8 cellular contexts compared by ENCODE assay signal in genomic region chr10:130127612-130128607, GRCh38. TPM values are rescaled to one million over a fixed set of nuclear protein-coding genes. Genes with fewer than 3 reads are reported as not detected.
DNase-seq lines count a peak whose midpoint lies in the region; TF ChIP-seq lines count a peak whose summit lies in the region.

No MANE protein-coding gene starts in this region.

- no peak overlapping the region for H3K18ac ChIP-seq in H9 (ENCODE audit: insufficient read length, low read depth, low read length)

- no CpG with 5 or more reads among the region's 12 CpGs for WGBS in H9 (ENCODE audit: extremely low coverage, insufficient read length, low lambda C conversion rate)
- WGBS in SK-N-SH (ENCODE audit: low lambda C conversion rate): 8% methylated on average over 12 of the region's 12 CpGs
- WGBS in hepatocyte (ENCODE audit: low lambda C conversion rate, missing lambda C conversion rate): 28% methylated on average over 12 of the region's 12 CpGs

- H3K14ac ChIP-seq in H9 (ENCODE audit: insufficient read depth, low read length): no peak overlapping the region

- in situ Hi-C loops in astrocyte of the spinal cord (cut with HindIII; ENCODE audit: low sequenced_read_pairs): no loop called here

- CTCF ChIA-PET in SK-N-SH (lab: Yijun Ruan, JAX): interaction anchor here (0.7 to 4.2 kb wide), 19 partner anchors 9 to 1571 kb away, joined by 3 to 38 read pairs (median 4); partner anchors contain the start of genes C10orf143 and GLRX3

- H3K36me3 ChIP-seq in SK-N-SH (replicated peaks in 1 of 2; ENCODE audit: control insufficient read depth in 1 of 2, insufficient read depth in 2 of 2, low read length in 1 of 2) (no peaks in the 10 kb centered on the region), hepatocyte (replicated peaks; ENCODE audit: insufficient read depth, low read depth) (no peaks in the 10 kb centered on the region)

- H4K8ac ChIP-seq in H9 (replicated peaks; ENCODE audit: insufficient read length, low read depth, low read length): no peak overlapping the region

- H4K20me1 ChIP-seq in H9 (ENCODE audit: control insufficient read depth, insufficient read depth, insufficient read length): no peaks in the 10 kb centered on the region
- H4K20me1 ChIP-seq in SK-N-SH (ENCODE audit: insufficient read depth): no peaks in the 10 kb centered on the region
- H4K20me1 ChIP-seq in hepatocyte (ENCODE audit: insufficient read depth, poor library complexity, severe bottlenecking): no peaks in the 10 kb centered on the region

- H3K79me1 ChIP-seq in H9 (ENCODE audit: insufficient read depth, low read depth, low read length, poor library complexity, severe bottlenecking): no peaks in the 10 kb centered on the region

- H2AFZ ChIP-seq in H9 (ENCODE audit: low read length) (no peak overlapping the region), SK-N-SH (ENCODE audit: low read depth) (peak overlapping the region; percentile 54; the same call in 1 of the 2 replicates), hepatocyte (peak overlapping the region; percentile 35)

- TF ChIP-seq CTCF in H9 (conservative IDR thresholded peaks at IDR 0.05) (peak; percentile 82), LNCAP (IDR thresholded peaks at IDR 0.05) (peak; percentile 84), SK-N-SH (IDR thresholded peaks at IDR 0.05) (peak; percentile 85), astrocyte of the spinal cord (IDR thresholded peaks at IDR 0.05; ENCODE audit: low read depth, low read length) (peak; percentile 94), hepatocyte (IDR thresholded peaks at IDR 0.05; ENCODE audit: poor library complexity) (peak; percentile 74)

- peaks cover 10% of the 10 kb centered on the region for H3K27me3 Mint-ChIP-seq in H9 (ENCODE audit: low read depth)

- H3K23ac ChIP-seq in H9 (ENCODE audit: insufficient read length, low read depth, low read length): no peak overlapping the region

- no peak overlapping the region for H2BK5ac ChIP-seq in H9 (ENCODE audit: insufficient read length, low read length)

- H3K79me2 ChIP-seq in H9 (ENCODE audit: insufficient read depth, low read length): no peaks in the 10 kb centered on the region
- no peaks in the 10 kb centered on the region for H3K79me2 ChIP-seq in SK-N-SH (ENCODE audit: insufficient read depth)
- H3K79me2 ChIP-seq in hepatocyte: no peaks in the 10 kb centered on the region

- H3K27ac ChIP-seq in H9 (ENCODE audit: insufficient read length, low read depth, low read length) (no peak overlapping the region), SK-N-SH (ENCODE audit: low read depth in 2 of 2, low read length in 1 of 2) (no peak overlapping the region), hepatocyte (no peak overlapping the region)

- no peak overlapping the region for H2BK120ac ChIP-seq in H9 (ENCODE audit: low read depth, low read length, poor library complexity, severe bottlenecking)

- no peaks in the 10 kb centered on the region for H3F3A ChIP-seq in SK-N-SH (replicated peaks; ENCODE audit: insufficient read depth)

- H3K9me3 Mint-ChIP-seq in H9: no peaks in the 10 kb centered on the region

- H3K4me1 ChIP-seq in H9 (ENCODE audit: insufficient read depth, low read length) (no peaks in the 10 kb centered on the region), SK-N-SH (ENCODE audit: control insufficient read depth in 1 of 2, insufficient read depth in 2 of 2, low read depth in 1 of 2, low read length in 1 of 2) (peaks cover 4 to 5% of the 10 kb centered on the region in 2 experiments; a peak in 1 of 4 replicates), hepatocyte (ENCODE audit: insufficient read depth) (no peaks in the 10 kb centered on the region)

- H2BK12ac ChIP-seq in H9 (ENCODE audit: insufficient read length, low read depth, low read length): no peak overlapping the region

- H2AK5ac ChIP-seq in H9 (ENCODE audit: insufficient read length, low read length): no peak overlapping the region

- POLR2A ChIA-PET in SK-N-SH (lab: Yijun Ruan, JAX): interaction anchor here (1.0 to 2.2 kb wide), 2 partner anchors 8 to 17 kb away, joined by 5 to 9 read pairs; partner anchors contain the start of genes C10orf143 and GLRX3

- peak; percentile 51 for DNase-seq in activated gamma-delta T cell treated with Interleukin-2 at 50 U/mL for 16 hours
- DNase-seq in activated gamma-delta T cell (lab: John Stamatoyannopoulos, UW): no peak
- DNase-seq in H9: peak; percentile 85
- peak; percentile 91 for DNase-seq in SK-N-SH
- peak; percentile 71 for DNase-seq in astrocyte of the spinal cord (ENCODE audit: low read depth, low spot score)
- peak; percentile 81 for DNase-seq in hepatocyte (ENCODE audit: low spot score)
- DNase-seq in skeletal muscle cell (ENCODE audit: low read depth): peak; percentile 19

- no peak overlapping the region for H3K9ac ChIP-seq in H9 (ENCODE audit: extremely low read depth, insufficient read length, low read length)
- no peak overlapping the region for H3K9ac ChIP-seq in SK-N-SH

- H3K9me3 ChIP-seq in H9 (ENCODE audit: control insufficient read depth, low read depth, low read length): no peaks in the 10 kb centered on the region
- H3K9me3 ChIP-seq in SK-N-SH: no peaks in the 10 kb centered on the region
- no peaks in the 10 kb centered on the region for H3K9me3 ChIP-seq in hepatocyte (ENCODE audit: low read depth)

- H4K5ac ChIP-seq in H9 (ENCODE audit: insufficient read length, low read depth, low read length): no peak overlapping the region

- H3K23me2 ChIP-seq in H9 (ENCODE audit: insufficient read length, low read depth, low read length, poor library complexity, severe bottlenecking): no peaks in the 10 kb centered on the region

- H3K4ac ChIP-seq in H9 (ENCODE audit: low read depth, low read length): no peak overlapping the region

- H3T11ph ChIP-seq in H9 (ENCODE audit: low read length): no peak overlapping the region

- no peak overlapping the region for H2BK15ac ChIP-seq in H9 (ENCODE audit: low read depth, low read length)

- no peak overlapping the region for H4K91ac ChIP-seq in H9 (ENCODE audit: insufficient read length, low read depth, low read length)

- peaks cover 12 to 23% of the 10 kb centered on the region in 2 experiments for H3K4me1 Mint-ChIP-seq in H9

- no peak overlapping the region for H3K4me3 Mint-ChIP-seq in H9

- H3K4me3 ChIP-seq in SK-N-SH (ENCODE audit: low read depth in 2 of 2, low read length in 1 of 2) (peak overlapping the region in 1 of 2 experiments; percentile 1; a peak in 1 of 4 replicates), astrocyte of the spinal cord (ENCODE audit: low read depth, low read length) (no peak overlapping the region), hepatocyte (no peak overlapping the region), skeletal muscle cell (ENCODE audit: low read depth, low read length) (no peak overlapping the region)

- H3K9me2 ChIP-seq in SK-N-SH: no peaks in the 10 kb centered on the region
- no peaks in the 10 kb centered on the region for H3K9me2 ChIP-seq in hepatocyte (replicated peaks; ENCODE audit: insufficient read depth)

- H3K4me2 ChIP-seq in H9 (ENCODE audit: insufficient read depth, insufficient read length, low read length) (no peak overlapping the region), SK-N-SH (0 out of 2 replicates have a peak overlapping the region, but pooled peaks have one; percentile 6), hepatocyte (peak overlapping the region; percentile 57)

- peak; percentile 80 for TF ChIP-seq RAD21 in SK-N-SH (IDR thresholded peaks at IDR 0.05; ENCODE audit: low read length)

- H3K27ac Mint-ChIP-seq in H9: 0 out of 7 replicates have a peak overlapping the region, but pooled peaks of 1 of the 3 experiments have one; percentile 10

- no peak overlapping the region for H3K56ac ChIP-seq in H9 (ENCODE audit: insufficient read length, low read depth, low read length)

- no peak for TF ChIP-seq EP300 in SK-N-SH (IDR thresholded peaks at IDR 0.05; ENCODE audit: borderline replicate concordance in 1 of 2, low read depth in 1 of 2, low read length in 1 of 2)

- H3K36me3 Mint-ChIP-seq in H9 (ENCODE audit: insufficient read depth in 1 of 3, low read depth in 3 of 3): no peaks in the 10 kb centered on the region

- H2BK20ac ChIP-seq in H9 (ENCODE audit: low read depth, low read length, poor library complexity, severe bottlenecking): no peak overlapping the region

- H3K27me3 ChIP-seq in H9 (ENCODE audit: insufficient read depth, low read length) (no peaks in the 10 kb centered on the region), SK-N-SH (ENCODE audit: insufficient read depth) (no peaks in the 10 kb centered on the region), hepatocyte (no peaks in the 10 kb centered on the region)

TF ChIP-seq in SK-N-SH, 30 proteins besides CTCF, POLR2A, EP300 and RAD21 (continues in another document):
- TF ChIP-seq MEF2A (IDR thresholded peaks at IDR 0.05; ENCODE audit: borderline replicate concordance, low read depth): no peak
- no peak for TF ChIP-seq ELF1 (IDR thresholded peaks at IDR 0.05)
- TF ChIP-seq SMC3 (IDR thresholded peaks at IDR 0.05; ENCODE audit: low read depth, low read length): peak; percentile 53
- TF ChIP-seq CHD2 (IDR thresholded peaks at IDR 0.05; ENCODE audit: low read length, partially characterized antibody): peak; percentile 52

RNA-seq across cellular contexts. Expression of gene GLRX3, which starts 8.3 kb away (rescaled TPM):
- total RNA-seq in H9 (2021): 135 and 139 TPM in 2 replicates
- polyA plus RNA-seq in SK-N-SH (2012; rRNA removed): 88.1 and 93.8 TPM in 2 replicates
- polyA plus RNA-seq in SK-N-SH (2012; cell fraction: cytosol; rRNA removed): 91.5 and 117 TPM in 2 replicates
- polyA plus RNA-seq in SK-N-SH (2012; cell fraction: nucleus; rRNA removed): 63.8 and 91.4 TPM in 2 replicates
- 86.5 and 100 TPM in 2 replicates for total RNA-seq in hepatocyte
- 90.6 and 95.5 TPM in 2 replicates for polyA plus RNA-seq in hepatocyte

RNA-seq across cellular contexts. Expression of gene C10orf143, which starts 17.3 kb away (rescaled TPM):
- total RNA-seq in H9 (2021) (0.79 and 0.94 TPM in 2 replicates), hepatocyte (0.50 and 2.5 TPM in 2 replicates)
- polyA plus RNA-seq in SK-N-SH (2012; rRNA removed) (1.4 and 2.2 TPM in 2 replicates), hepatocyte (3.0 and 3.6 TPM in 2 replicates)
- 2.0 and 2.4 TPM in 2 replicates for polyA plus RNA-seq in SK-N-SH (2012; cell fraction: cytosol; rRNA removed)
- polyA plus RNA-seq in SK-N-SH (2012; cell fraction: nucleus; rRNA removed): 2.4 and 3.1 TPM in 2 replicates
